Comparison of ENCODE assay signal across 28 cellular contexts in the genomic region with DNA sequence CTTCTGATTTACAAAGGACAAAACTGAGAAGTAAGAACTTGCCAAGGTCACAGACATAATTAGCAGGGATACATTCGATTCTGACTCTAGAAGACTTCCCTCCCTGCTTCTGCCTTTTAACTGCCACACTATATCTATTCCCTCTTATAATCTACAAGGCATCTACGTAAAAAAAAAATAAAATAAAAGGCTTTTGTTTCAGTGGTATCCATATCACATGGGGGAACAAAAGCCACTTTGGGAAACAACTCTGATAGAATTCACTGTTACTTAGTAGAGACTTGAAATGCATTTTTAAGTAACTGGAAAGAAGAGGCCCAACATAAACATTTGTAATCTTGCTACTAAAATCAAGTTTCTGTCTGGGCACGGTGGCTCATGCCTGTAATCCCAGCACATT.
"Had no signal": no experiment of that assay in that cellular context is flagged by ENCODE, and none has a peak within 500 bp of the region (broad histone marks: within the 10 kb centered on the region; RNA-seq: fewer than 3 reads in every experiment).

No MANE protein-coding gene starts in this region.

- H3K36me3 ChIP-seq: esophagus squamous epithelium, left lung, lower lobe of right lung, neutrophil, ovary, thoracic aorta, upper lobe of left lung, vagina had no signal

- H3K27ac ChIP-seq: esophagus squamous epithelium, left lung, lower lobe of right lung, neutrophil, ovary, psoas muscle, upper lobe of left lung, vagina, VCaP had no signal

- DNase-seq: activated CD4-positive, alpha-beta T cell treated with anti-CD3 and anti-CD28 coated beads for 48 hours; activated CD4-positive, alpha-beta T cell treated with anti-CD3 and anti-CD28 coated beads, Interleukin-2, amount 50 U/mL, for 48 hours; activated CD8-positive, alpha-beta memory T cell treated with anti-CD3 and anti-CD28 coated beads for 24 hours; activated gamma-delta T cell; activated naive CD4-positive, alpha-beta T cell treated with anti-CD3 and anti-CD28 coated beads, Interleukin-2, amount 10 ng/mL, durations not matched to agents 7 days and 5 days; activated naive CD8-positive, alpha-beta T cell treated with anti-CD3 and anti-CD28 coated beads, Interleukin-2, amount 10 ng/mL, durations not matched to agents 7 days and 5 days; activated T-cell treated with anti-CD3 and anti-CD28 coated beads, Interleukin-2, amount 50 U/mL, for 1 hour; amniotic stem cell; central memory CD4-positive, alpha-beta T cell; dermis blood vessel endothelial cell; effector CD4-positive, alpha-beta T cell; esophagus squamous epithelium; left lung; lower lobe of right lung; mesenchymal stem cell; natural killer cell; ovary; psoas muscle; stimulated activated CD4-positive, alpha-beta T cell treated with anti-CD3 and anti-CD28 coated beads, Interleukin-15, amount 100 ng/mL, for 24 hours; stimulated activated naive CD8-positive, alpha-beta T cell treated with anti-CD3 and anti-CD28 coated beads, Interleukin-15, Interleukin-2, amounts not matched to agents 100 U/mL and 50 U/mL, for 24 hours; SW 1271; T-helper 9 cell; upper lobe of left lung had no signal

- H3K4me1 ChIP-seq: esophagus squamous epithelium, left lung, lower lobe of right lung, vagina had no signal

- H3K9me3 ChIP-seq: esophagus squamous epithelium, left lung, lower lobe of right lung, neutrophil, ovary, psoas muscle, thoracic aorta, vagina had no signal

- ATAC-seq: activated CD4-positive, CD25-positive, alpha-beta regulatory T cell treated with anti-CD3 and anti-CD28 coated beads, Interleukin-2, amount 50 U/mL, for 24 hours; lower lobe of right lung; natural killer cell; psoas muscle; stimulated activated naive CD8-positive, alpha-beta T cell treated with anti-CD3 and anti-CD28 coated beads, Interleukin-15, Interleukin-2, amounts not matched to agents 100 U/mL and 50 U/mL, for 24 hours had no signal

- H3K4me3 ChIP-seq: esophagus squamous epithelium, left lung, lower lobe of right lung, ovary, psoas muscle, thoracic aorta, upper lobe of left lung, vagina had no signal

- H3K27me3 ChIP-seq: esophagus squamous epithelium, left lung, neutrophil, ovary, upper lobe of left lung, vagina had no signal
